Comparison of ENCODE assay signal across 1 cellular context in the genomic region with DNA sequence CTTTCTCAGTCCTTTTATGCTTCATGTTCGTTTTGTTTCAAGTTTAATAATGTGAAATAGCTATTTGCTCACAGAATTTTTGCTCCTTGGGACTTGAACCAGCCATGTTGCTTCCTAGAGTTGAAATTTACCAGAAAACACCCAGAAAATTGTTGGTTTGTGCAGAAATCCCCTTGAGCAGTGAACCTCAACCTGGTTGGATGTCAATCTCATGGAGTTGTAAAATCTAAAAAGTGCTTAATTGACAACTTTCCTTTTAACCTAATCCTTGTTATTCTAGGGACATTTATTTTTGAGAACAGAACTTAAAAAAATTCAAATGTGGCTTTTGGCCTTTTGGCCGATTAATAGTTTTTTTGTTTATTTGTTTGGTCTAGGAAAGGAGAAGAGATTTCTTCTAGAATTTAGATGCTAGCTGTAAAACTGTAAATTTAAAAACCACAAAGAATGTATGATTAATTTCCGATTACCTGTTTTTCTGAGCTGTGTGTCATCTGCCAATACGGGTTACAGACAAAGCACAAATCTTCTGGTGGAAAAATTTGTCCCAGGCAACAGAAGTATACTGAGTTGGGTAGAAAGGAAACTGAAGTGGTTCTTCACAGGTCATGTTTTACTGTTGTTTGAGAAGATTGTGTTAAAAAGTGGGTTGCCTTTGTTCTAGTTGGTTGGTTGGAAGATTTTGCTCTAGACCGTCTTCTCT.
TF ChIP-seq lines count a peak whose summit lies in the region.

No MANE protein-coding gene starts in this region.

TF ChIP-seq in A549, 52 proteins besides CTCF, POLR2A, EP300 and RAD21 (continued from another document):
- no peak for TF ChIP-seq PHF8 (IDR thresholded peaks at IDR 0.05; ENCODE audit: borderline replicate concordance, low read depth)
